Comparison of ENCODE assay signal across 10 cellular contexts in the genomic region with DNA sequence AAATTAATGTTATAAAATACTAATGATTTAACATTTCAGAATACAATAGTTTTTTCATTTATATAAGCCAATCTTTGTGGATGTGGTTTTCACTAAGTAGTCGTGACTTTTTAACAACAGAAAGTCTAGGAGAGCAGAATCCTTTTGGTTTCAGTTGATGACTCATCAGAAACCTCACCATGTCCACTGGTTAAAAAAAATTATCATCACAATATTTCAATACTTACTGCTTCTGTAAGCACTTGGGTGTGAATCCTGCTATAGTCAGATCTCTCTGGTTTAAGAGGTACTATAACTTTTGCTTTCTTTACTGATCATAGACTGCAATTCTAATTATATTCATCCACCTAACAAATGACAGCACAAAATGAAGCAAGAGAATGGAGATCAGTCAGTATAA.
A peak's percentile ranks its signal among the peaks of the same experiment; 100 is the strongest.
DNase-seq lines count a peak whose midpoint lies in the region; ATAC-seq and TF ChIP-seq lines count a peak whose summit lies in the region.
"Had no signal": no experiment of that assay in that cellular context is flagged by ENCODE, and none has a peak within 500 bp of the region (broad histone marks: within the 10 kb centered on the region; RNA-seq: fewer than 3 reads in every experiment).

No MANE protein-coding gene starts in this region.

- DNase-seq in ELR (ENCODE audit: low read depth) (peak; percentile 59), RKO (ENCODE audit: low spot score) (peak; percentile 19), NCI-H2171 treated with DMSO at 0.1 percent for 48 hours (lab: John Stamatoyannopoulos, UW) (no peak), NCI-H187 (lab: John Stamatoyannopoulos, UW) (no peak), type B pancreatic cell (ENCODE audit: extremely low spot score, unreplicated experiment) (no peak)
- DNase-seq in effector CD4-positive, alpha-beta T cell: no peak
- DNase-seq: foreskin fibroblast, NCI-H1092 treated with DMSO at 0.1 percent for 48 hours had no signal

- H3K27ac Mint-ChIP-seq in type B pancreatic cell: no peak overlapping the region

- no peaks in the 10 kb centered on the region for H3K9me3 Mint-ChIP-seq in type B pancreatic cell

- no peaks in the 10 kb centered on the region for H3K27me3 Mint-ChIP-seq in type B pancreatic cell

- H3K4me1 Mint-ChIP-seq in type B pancreatic cell (ENCODE audit: unreplicated experiment): no peaks in the 10 kb centered on the region

- TF ChIP-seq CTCF in type B pancreatic cell (conservative IDR thresholded peaks at IDR 0.05): no peak

- no peak overlapping the region for H3K4me3 Mint-ChIP-seq in type B pancreatic cell

- no peaks in the 10 kb centered on the region for H3K36me3 Mint-ChIP-seq in type B pancreatic cell

- ATAC-seq in GM19397 (IDR thresholded peaks at IDR 0.05; ENCODE audit: unreplicated experiment): peak; percentile 83
- peak; percentile 94 for ATAC-seq in HG03060 (IDR thresholded peaks at IDR 0.05; ENCODE audit: low read depth, unreplicated experiment)

Comparison
In these comparisons a context has a peak if more than half of its experiments do, and no peak if none do; other contexts are left out.
1. DNase-seq: peak in ELR (single experiment) and RKO (single experiment); none in NCI-H2171 treated with DMSO at 0.1 percent for 48 hours (single experiment), NCI-H187 (0 of 2), effector CD4-positive, alpha-beta T cell (single experiment) and type B pancreatic cell (single experiment).